ENCODE assay signal across 13 cellular contexts in genomic region chr12:117002040-117002832, GRCh38.
"Had no signal": no experiment of that assay in that cellular context is flagged by ENCODE, and none has a peak within 500 bp of the region (broad histone marks: within the 10 kb centered on the region; RNA-seq: fewer than 3 reads in every experiment).

No MANE protein-coding gene starts in this region.

- H3K4me3 Mint-ChIP-seq: activated naive CD4-positive, alpha-beta T cell treated with anti-CD3 and anti-CD28 coated beads for 36 hours; natural killer cell treated with Interleukin-12 subunit alpha and Interleukin-12 subunit beta and Interleukin-15 and Interleukin-18, amount 100 ng/mL, for 72 hours; T-cell had no signal

- H3K27me3 Mint-ChIP-seq: natural killer cell treated with Interleukin-12 subunit alpha and Interleukin-12 subunit beta and Interleukin-15 and Interleukin-18, amount 100 ng/mL, for 72 hours; T-cell had no signal

- DNase-seq: activated naive CD4-positive, alpha-beta T cell treated with anti-CD3 and anti-CD28 coated beads for 36 hours; activated T-cell treated with anti-CD3 and anti-CD28 coated beads for 4 hours; hypothalamus; psoas muscle; spleen; stomach; T-cell; T-helper 9 cell had no signal

- H3K27ac Mint-ChIP-seq: activated naive CD4-positive, alpha-beta T cell treated with anti-CD3 and anti-CD28 coated beads for 36 hours; natural killer cell treated with Interleukin-12 subunit alpha and Interleukin-12 subunit beta and Interleukin-15 and Interleukin-18, amount 100 ng/mL, for 72 hours; T-cell had no signal

- H3K4me1 ChIP-seq: psoas muscle, spleen had no signal

- H3K9me3 Mint-ChIP-seq: activated naive CD4-positive, alpha-beta T cell treated with anti-CD3 and anti-CD28 coated beads for 36 hours; natural killer cell treated with Interleukin-12 subunit alpha and Interleukin-12 subunit beta and Interleukin-15 and Interleukin-18, amount 100 ng/mL, for 72 hours; T-cell had no signal

- H3K4me3 ChIP-seq: psoas muscle, spleen, stomach, thoracic aorta had no signal

- H3K9me3 ChIP-seq: psoas muscle, spleen, stomach, thoracic aorta had no signal

- H3K27me3 ChIP-seq: spleen, stomach had no signal

- ATAC-seq: activated CD4-positive, CD25-positive, alpha-beta regulatory T cell treated with anti-CD3 and anti-CD28 coated beads, Interleukin-2, amount 50 U/mL, for 24 hours; natural killer cell treated with Interleukin-12 subunit alpha and Interleukin-12 subunit beta and Interleukin-15 and Interleukin-18, amount 100 ng/mL, for 72 hours; psoas muscle; sciatic nerve; T-cell had no signal

- H3K27ac ChIP-seq: epithelial cell of prostate, psoas muscle, spleen, thoracic aorta had no signal
